ENCODE assay signal across 1 cellular context in genomic region chr6:109447878-109448555, GRCh38.
TF ChIP-seq lines count a peak whose summit lies in the region.

No MANE protein-coding gene starts in this region.

TF ChIP-seq in H1, 55 proteins besides CTCF, POLR2A, EP300 and RAD21:
- no peak for TF ChIP-seq TAF7 (optimal IDR thresholded peaks at IDR 0.05; ENCODE audit: borderline replicate concordance, low read depth, low read length)
- TF ChIP-seq, protein P1, sequence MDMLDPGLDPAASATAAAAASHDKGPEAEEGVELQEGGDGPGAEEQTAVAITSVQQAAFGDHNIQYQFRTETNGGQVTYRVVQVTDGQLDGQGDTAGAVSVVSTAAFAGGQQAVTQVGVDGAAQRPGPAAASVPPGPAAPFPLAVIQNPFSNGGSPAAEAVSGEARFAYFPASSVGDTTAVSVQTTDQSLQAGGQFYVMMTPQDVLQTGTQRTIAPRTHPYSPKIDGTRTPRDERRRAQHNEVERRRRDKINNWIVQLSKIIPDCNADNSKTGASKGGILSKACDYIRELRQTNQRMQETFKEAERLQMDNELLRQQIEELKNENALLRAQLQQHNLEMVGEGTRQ (IDR thresholded peaks at IDR 0.05; ENCODE audit: low read length), result no peak
- TF ChIP-seq CHD7 (IDR thresholded peaks at IDR 0.05; ENCODE audit: insufficient replicate concordance, low read length), result no peak
- peak; percentile 45; the same call in 1 of the 2 replicates for TF ChIP-seq POLR2AphosphoS5 (IDR thresholded peaks at IDR 0.05; ENCODE audit: low read depth, low read length)
